14 cellular contexts compared by ENCODE assay signal in genomic region chr20:50427740-50428462, GRCh38.
DNase-seq lines count a peak whose midpoint lies in the region; ATAC-seq and TF ChIP-seq lines count a peak whose summit lies in the region.
"Had no signal": no experiment of that assay in that cellular context is flagged by ENCODE, and none has a peak within 500 bp of the region (broad histone marks: within the 10 kb centered on the region; RNA-seq: fewer than 3 reads in every experiment).

No MANE protein-coding gene starts in this region.

- intact Hi-C loops in activated CD4-positive, alpha-beta T cell treated with anti-CD3 and anti-CD28 coated beads for 36 hours (cut with DNase I, micrococcal nuclease): no loop called here

- no peaks in the 10 kb centered on the region for H3K4me1 Mint-ChIP-seq in activated CD4-positive, alpha-beta T cell treated with anti-CD3 and anti-CD28 coated beads for 36 hours
- peaks cover 35% of the 10 kb centered on the region for H3K4me1 Mint-ChIP-seq in type B pancreatic cell (ENCODE audit: unreplicated experiment)

- H3K27me3 Mint-ChIP-seq in activated CD4-positive, alpha-beta T cell treated with anti-CD3 and anti-CD28 coated beads for 36 hours: peaks cover 6% of the 10 kb centered on the region
- H3K27me3 Mint-ChIP-seq in type B pancreatic cell: no peaks in the 10 kb centered on the region

- POLR2A ChIA-PET in activated CD4-positive, alpha-beta T cell treated with anti-CD3 and anti-CD28 coated beads for 36 hours (lab: Charles Lee): no interaction called here

- H3K36me3 Mint-ChIP-seq in activated CD4-positive, alpha-beta T cell treated with anti-CD3 and anti-CD28 coated beads for 36 hours (ENCODE audit: low read depth): no peaks in the 10 kb centered on the region
- H3K36me3 Mint-ChIP-seq in type B pancreatic cell: no peaks in the 10 kb centered on the region

- no peak for TF ChIP-seq CTCF in type B pancreatic cell (conservative IDR thresholded peaks at IDR 0.05)

- peak; percentile 33 for ATAC-seq in activated CD4-positive, alpha-beta T cell treated with anti-CD3 and anti-CD28 coated beads for 36 hours
- peak; percentile 23 for ATAC-seq in left lobe of liver
- ATAC-seq in GM19023 (IDR thresholded peaks at IDR 0.05; ENCODE audit: unreplicated experiment): no peak
- ATAC-seq in HG02973 (IDR thresholded peaks at IDR 0.05; ENCODE audit: unreplicated experiment): no peak

- no peak for DNase-seq in activated CD4-positive, alpha-beta T cell treated with anti-CD3 and anti-CD28 coated beads for 36 hours
- DNase-seq in activated CD4-positive, alpha-beta T cell treated with anti-CD3 and anti-CD28 coated beads for 4 hours: no peak
- DNase-seq in dermis blood vessel endothelial cell (peak; percentile 32), left lobe of liver (ENCODE audit: low spot score) (no peak), type B pancreatic cell (ENCODE audit: extremely low spot score, unreplicated experiment) (no peak), NCI-H1417 treated with DMSO at 0.1 percent for 48 hours (lab: John Stamatoyannopoulos, UW) (no peak)
- DNase-seq: ACHN; activated CD4-positive, alpha-beta T cell treated with anti-CD3 and anti-CD28 coated beads, Interleukin-2, amount 50 U/mL, for 1 hour; activated gamma-delta T cell treated with Interleukin-2 at 50 U/mL for 16 hours; DMS53; NCI-H1048; ovary had no signal

- CTCF ChIA-PET in activated CD4-positive, alpha-beta T cell treated with anti-CD3 and anti-CD28 coated beads for 36 hours (lab: Charles Lee): interaction anchor here (0.6 to 1.2 kb wide), 2 partner anchors 27 to 146 kb away, joined by 3 read pairs; no protein-coding TSS in a partner anchor

- H3K4me3 Mint-ChIP-seq in activated CD4-positive, alpha-beta T cell treated with anti-CD3 and anti-CD28 coated beads for 36 hours: no peak overlapping the region
- H3K4me3 Mint-ChIP-seq in type B pancreatic cell: no peak overlapping the region

- no peaks in the 10 kb centered on the region for H3K9me3 Mint-ChIP-seq in activated CD4-positive, alpha-beta T cell treated with anti-CD3 and anti-CD28 coated beads for 36 hours (ENCODE audit: low read depth)
- H3K9me3 Mint-ChIP-seq in type B pancreatic cell: no peaks in the 10 kb centered on the region

- no peak overlapping the region for H3K27ac Mint-ChIP-seq in activated CD4-positive, alpha-beta T cell treated with anti-CD3 and anti-CD28 coated beads for 36 hours
- H3K27ac Mint-ChIP-seq in type B pancreatic cell: peak overlapping the region; percentile 63

Comparison
In these comparisons a context has a peak if more than half of its experiments do, and no peak if none do; other contexts are left out.
1. ATAC-seq: peak in activated CD4-positive, alpha-beta T cell treated with anti-CD3 and anti-CD28 coated beads for 36 hours (single experiment) and left lobe of liver (single experiment); none in GM19023 (single experiment) and HG02973 (single experiment).